9 cellular contexts compared by ENCODE assay signal in genomic region chr13:60627071-60627686, GRCh38.
A peak's percentile ranks its signal among the peaks of the same experiment; 100 is the strongest.
DNase-seq lines count a peak whose midpoint lies in the region; ATAC-seq, FAIRE-seq and TF ChIP-seq lines count a peak whose summit lies in the region.
"Had no signal": no experiment of that assay in that cellular context is flagged by ENCODE, and none has a peak within 500 bp of the region (broad histone marks: within the 10 kb centered on the region; RNA-seq: fewer than 3 reads in every experiment).

No MANE protein-coding gene starts in this region.

- no peak overlapping the region for H3K4me2 ChIP-seq in endothelial cell of umbilical vein (ENCODE audit: insufficient read depth, low read length)

- no peaks in the 10 kb centered on the region for H3K4me1 ChIP-seq in endothelial cell of umbilical vein (ENCODE audit: control insufficient read depth, extremely low read depth, insufficient read depth, low read length)
- H3K4me1 ChIP-seq in effector memory CD4-positive, alpha-beta T cell (ENCODE audit: control insufficient read depth, insufficient read depth, low read length, poor library complexity, severe bottlenecking), result no peaks in the 10 kb centered on the region

- CTCF ChIA-PET in endothelial cell of umbilical vein (lab: Charles Lee), result interaction anchor here (0.6 to 5.4 kb wide), 9 partner anchors 8 to 1327 kb away, joined by 3 to 37 read pairs (median 5); no protein-coding TSS in a partner anchor

- no peak overlapping the region for H3K9ac ChIP-seq in endothelial cell of umbilical vein (replicated peaks; ENCODE audit: extremely low read depth, insufficient read depth, low read length)

- no peak for TF ChIP-seq POLR2A in endothelial cell of umbilical vein (IDR thresholded peaks at IDR 0.05; ENCODE audit: low read depth, low read length)

- no peaks in the 10 kb centered on the region for H3K9me3 ChIP-seq in endothelial cell of umbilical vein (replicated peaks; ENCODE audit: control insufficient read depth, insufficient read depth, low read length)
- H3K9me3 ChIP-seq in effector memory CD4-positive, alpha-beta T cell (ENCODE audit: control insufficient read depth, low read length), result no peaks in the 10 kb centered on the region
- H3K9me3 ChIP-seq: neutrophil had no signal

- H3K9me1 ChIP-seq in endothelial cell of umbilical vein (replicated peaks; ENCODE audit: control insufficient read depth, extremely low read depth, insufficient read depth, low read length), result no peaks in the 10 kb centered on the region

- H2AFZ ChIP-seq in endothelial cell of umbilical vein (ENCODE audit: low read depth, low read length), result no peak overlapping the region

- DNase-seq in COR-L47 (lab: John Stamatoyannopoulos, UW), result peak; percentile 41
- DNase-seq in NCI-H82 (lab: John Stamatoyannopoulos, UW), result peak; percentile 91
- peak; percentile 42 for DNase-seq in endothelial cell of umbilical vein (ENCODE audit: low read depth, low spot score)
- DNase-seq in non-pigmented ciliary epithelial cell (ENCODE audit: low read depth), result peak; percentile 4
- DNase-seq in effector memory CD4-positive, alpha-beta T cell, result no peak
- DNase-seq in cerebellum (ENCODE audit: low spot score), result no peak

- POLR2A ChIA-PET in endothelial cell of umbilical vein (lab: Charles Lee), result no interaction called here

- BruUV-seq in endothelial cell of umbilical vein (replicated peaks; lab: Mats Ljungman, UMichigan), result no TSS peak

- H3K4me3 ChIP-seq in endothelial cell of umbilical vein (replicated peaks in 1 of 3; ENCODE audit: insufficient read depth in 1 of 3, low read depth in 1 of 3, low read length in 3 of 3), result no peak overlapping the region
- no peak overlapping the region for H3K4me3 ChIP-seq in effector memory CD4-positive, alpha-beta T cell (ENCODE audit: insufficient read depth, low read depth, low read length, poor library complexity, severe bottlenecking)

- H3K27ac ChIP-seq in endothelial cell of umbilical vein (ENCODE audit: insufficient read depth, low read depth, low read length), result no peak overlapping the region
- no peak overlapping the region for H3K27ac ChIP-seq in effector memory CD4-positive, alpha-beta T cell (ENCODE audit: insufficient read depth, low read length, poor library complexity, severe bottlenecking)
- H3K27ac ChIP-seq: neutrophil had no signal

- no peaks in the 10 kb centered on the region for H3K79me2 ChIP-seq in endothelial cell of umbilical vein (ENCODE audit: control insufficient read depth, insufficient read depth, low read length)

- dilution Hi-C loops in endothelial cell of umbilical vein (cut with MboI; ENCODE audit: extremely low pct_ligation_motif_present, low sequenced_read_pairs), result no loop called here

- no peaks in the 10 kb centered on the region for H4K20me1 ChIP-seq in endothelial cell of umbilical vein (replicated peaks; ENCODE audit: control insufficient read depth, extremely low read depth, insufficient read depth, low read length)

- ATAC-seq in GM18861 (IDR thresholded peaks at IDR 0.05; ENCODE audit: unreplicated experiment) (peak; percentile 65), HG03280 (IDR thresholded peaks at IDR 0.05; ENCODE audit: unreplicated experiment) (peak; percentile 73)

- intact Hi-C loops in endothelial cell of umbilical vein (cut with micrococcal nuclease), result loop anchor here (1.0 to 10.0 kb wide), 4 partner anchors 368 to 1327 kb away; no protein-coding TSS in a partner anchor

- no peaks in the 10 kb centered on the region for H3K36me3 ChIP-seq in endothelial cell of umbilical vein (ENCODE audit: control insufficient read depth in 2 of 2, extremely low read depth in 1 of 2, insufficient read depth in 2 of 2, low read length in 2 of 2)
- H3K36me3 ChIP-seq in effector memory CD4-positive, alpha-beta T cell (ENCODE audit: control insufficient read depth, insufficient read depth, low read length), result no peaks in the 10 kb centered on the region
- H3K36me3 ChIP-seq: neutrophil had no signal

- TF ChIP-seq CTCF in endothelial cell of umbilical vein (IDR thresholded peaks at IDR 0.05; ENCODE audit: extremely low read depth in 1 of 2, insufficient read depth in 1 of 2, low read depth in 1 of 2, low read length in 2 of 2), result peak; percentile 63 to 72

- peak; percentile 87 for FAIRE-seq in endothelial cell of umbilical vein (lab: Jason Lieb, UNC)

- H3K27me3 ChIP-seq in endothelial cell of umbilical vein (ENCODE audit: control insufficient read depth in 2 of 2, insufficient read depth in 2 of 2, low read length in 2 of 2), result peaks cover 2 to 22% of the 10 kb centered on the region in 2 experiments
- no peaks in the 10 kb centered on the region for H3K27me3 ChIP-seq in effector memory CD4-positive, alpha-beta T cell (replicated peaks; ENCODE audit: control insufficient read depth, insufficient read depth, low read length, poor library complexity, severe bottlenecking)
- H3K27me3 ChIP-seq: neutrophil had no signal

TF ChIP-seq in endothelial cell of umbilical vein, 7 proteins besides CTCF, POLR2A, EP300 and RAD21:
- TF ChIP-seq MYC (IDR thresholded peaks at IDR 0.05; ENCODE audit: low read depth, low read length), result no peak
- no peak for TF ChIP-seq FOS (IDR thresholded peaks at IDR 0.05; ENCODE audit: borderline replicate concordance, insufficient read depth, low read length)
- no peak for TF ChIP-seq GATA2 (IDR thresholded peaks at IDR 0.05; ENCODE audit: insufficient read depth, insufficient read length, low read depth, low read length)
- no peak for TF ChIP-seq EZH2 (IDR thresholded peaks at IDR 0.05; ENCODE audit: borderline replicate concordance, low read depth, low read length, severe bottlenecking)
- TF ChIP-seq JUN (IDR thresholded peaks at IDR 0.05; ENCODE audit: borderline replicate concordance, insufficient read depth, insufficient read length, low read depth), result no peak
- TF ChIP-seq POLR2AphosphoS5 (IDR thresholded peaks at IDR 0.05; ENCODE audit: insufficient read depth, low read depth, low read length), result no peak
- TF ChIP-seq, protein P1, sequence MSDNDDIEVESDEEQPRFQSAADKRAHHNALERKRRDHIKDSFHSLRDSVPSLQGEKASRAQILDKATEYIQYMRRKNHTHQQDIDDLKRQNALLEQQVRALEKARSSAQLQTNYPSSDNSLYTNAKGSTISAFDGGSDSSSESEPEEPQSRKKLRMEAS (IDR thresholded peaks at IDR 0.05; ENCODE audit: insufficient read depth, insufficient read length), result no peak

Comparison
In these comparisons a context has a peak if more than half of its experiments do, and no peak if none do; other contexts are left out.
1. DNase-seq: peak in COR-L47 (single experiment), NCI-H82 (single experiment), endothelial cell of umbilical vein (single experiment) and non-pigmented ciliary epithelial cell (single experiment); none in effector memory CD4-positive, alpha-beta T cell (0 of 3) and cerebellum (single experiment).